1 cellular context compared by ENCODE assay signal in genomic region chr17:37406635-37407455, GRCh38.
TF ChIP-seq lines count a peak whose summit lies in the region.

ACACA (minus strand) TSS chr17:37406836; CDS start chr17:37406299, 537 bp downstream.
TADA2A (plus strand) TSS chr17:37406886; CDS start chr17:37411366, 4,480 bp downstream.

TF ChIP-seq in HepG2, 621 proteins besides CTCF, POLR2A, EP300 and RAD21 (continued from another document and continues in another):
- TF ChIP-seq THAP7 (CRISPR knock-in tag; IDR thresholded peaks at IDR 0.05) = no peak
- TF ChIP-seq ZBTB38 (CRISPR knock-in tag; IDR thresholded peaks at IDR 0.05) = peak; percentile 60; the same call in 1 of the 2 replicates
- TF ChIP-seq PTBP1 (IDR thresholded peaks at IDR 0.05; ENCODE audit: low read depth, low read length, poor library complexity, severe bottlenecking) = no peak
- peak; percentile 59; the same call in 1 of the 2 replicates for TF ChIP-seq HIC2 (CRISPR knock-in tag; IDR thresholded peaks at IDR 0.05; ENCODE audit: low read depth)
- no peak for TF ChIP-seq CAMTA2 (CRISPR knock-in tag; IDR thresholded peaks at IDR 0.05; ENCODE audit: borderline replicate concordance)
- no peak for TF ChIP-seq ZNF253 (CRISPR knock-in tag; IDR thresholded peaks at IDR 0.05; ENCODE audit: borderline replicate concordance)
- TF ChIP-seq ZNF740 (CRISPR knock-in tag; IDR thresholded peaks at IDR 0.05) = no peak
- peak; percentile 78 for TF ChIP-seq GMEB1 (CRISPR knock-in tag; IDR thresholded peaks at IDR 0.05; ENCODE audit: borderline replicate concordance)
- no peak for TF ChIP-seq ELK4 (CRISPR knock-in tag; IDR thresholded peaks at IDR 0.05; ENCODE audit: borderline replicate concordance)
- peak; percentile 49 for TF ChIP-seq ZNF18 (CRISPR knock-in tag; IDR thresholded peaks at IDR 0.05; ENCODE audit: insufficient replicate concordance)
- no peak; the same call in 1 of the 2 replicates for TF ChIP-seq SRY (CRISPR knock-in tag; IDR thresholded peaks at IDR 0.05)
- TF ChIP-seq ZNF639 (CRISPR knock-in tag; conservative IDR thresholded peaks at IDR 0.05) = 0 out of 2 replicates have a peak, but pooled peaks have one; percentile 74
- TF ChIP-seq ZNF292 (CRISPR knock-in tag; IDR thresholded peaks at IDR 0.05; ENCODE audit: borderline replicate concordance, low read depth) = no peak
- no peak for TF ChIP-seq MZF1 (CRISPR knock-in tag; IDR thresholded peaks at IDR 0.05; ENCODE audit: borderline replicate concordance)
- no peak for TF ChIP-seq ADNP (CRISPR knock-in tag; IDR thresholded peaks at IDR 0.05)
- TF ChIP-seq JDP2 (CRISPR knock-in tag; IDR thresholded peaks at IDR 0.05; ENCODE audit: borderline replicate concordance) = no peak
- no peak for TF ChIP-seq RFXANK (CRISPR knock-in tag; IDR thresholded peaks at IDR 0.05)
- no peak for TF ChIP-seq ZNF234 (CRISPR knock-in tag; conservative IDR thresholded peaks at IDR 0.05)
- 0 out of 2 replicates have a peak, but pooled peaks have one; percentile 53 for TF ChIP-seq POGK (CRISPR knock-in tag; conservative IDR thresholded peaks at IDR 0.05)
- 0 out of 2 replicates have a peak, but pooled peaks have one; percentile 24 for TF ChIP-seq ZMYM3 (CRISPR knock-in tag; IDR thresholded peaks at IDR 0.05)
- no peak for TF ChIP-seq ZNF101 (CRISPR knock-in tag; IDR thresholded peaks at IDR 0.05; ENCODE audit: borderline replicate concordance, low read depth)
- TF ChIP-seq ETV5 (CRISPR knock-in tag; IDR thresholded peaks at IDR 0.05; ENCODE audit: borderline replicate concordance) = 0 out of 2 replicates have a peak, but pooled peaks have one; percentile 15
- TF ChIP-seq KDM6A (CRISPR knock-in tag; IDR thresholded peaks at IDR 0.05; ENCODE audit: low read depth) = no peak
- TF ChIP-seq TAF15 (IDR thresholded peaks at IDR 0.05; ENCODE audit: low read depth, low read length, poor library complexity, severe bottlenecking) = no peak
- no peak for TF ChIP-seq HNF4G (IDR thresholded peaks at IDR 0.05; ENCODE audit: borderline replicate concordance, low read depth, low read length)
- TF ChIP-seq HNF4G (CRISPR knock-in tag; IDR thresholded peaks at IDR 0.05; ENCODE audit: borderline replicate concordance, low read depth) = peak; percentile 24; the same call in 1 of the 2 replicates
- TF ChIP-seq ZBTB20 (CRISPR knock-in tag; IDR thresholded peaks at IDR 0.05; ENCODE audit: borderline replicate concordance, low read depth) = no peak
- no peak for TF ChIP-seq ZBTB4 (CRISPR knock-in tag; IDR thresholded peaks at IDR 0.05; ENCODE audit: borderline replicate concordance)
- 0 out of 2 replicates have a peak, but pooled peaks have one; percentile 23 for TF ChIP-seq ZXDC (CRISPR knock-in tag; IDR thresholded peaks at IDR 0.05)
- no peak for TF ChIP-seq ZNF17 (CRISPR knock-in tag; IDR thresholded peaks at IDR 0.05)
- TF ChIP-seq MEIS1 (CRISPR knock-in tag; IDR thresholded peaks at IDR 0.05; ENCODE audit: borderline replicate concordance) = no peak; the same call in 1 of the 2 replicates
- TF ChIP-seq GTF2F1 (IDR thresholded peaks at IDR 0.05; ENCODE audit: low read length) = no peak
- no peak for TF ChIP-seq ZEB1 (IDR thresholded peaks at IDR 0.05; ENCODE audit: insufficient replicate concordance, low read depth)
- peak; percentile 88 for TF ChIP-seq ZBTB14 (CRISPR knock-in tag; IDR thresholded peaks at IDR 0.05)
- TF ChIP-seq RBM22 (optimal IDR thresholded peaks at IDR 0.05; ENCODE audit: low read length) = no peak
- no peak for TF ChIP-seq BHLHE40 (IDR thresholded peaks at IDR 0.05; ENCODE audit: low read length)
- TF ChIP-seq TERF1 (CRISPR knock-in tag; IDR thresholded peaks at IDR 0.05) = no peak
